ENCODE assay signal across 1 cellular context in the genomic region with DNA sequence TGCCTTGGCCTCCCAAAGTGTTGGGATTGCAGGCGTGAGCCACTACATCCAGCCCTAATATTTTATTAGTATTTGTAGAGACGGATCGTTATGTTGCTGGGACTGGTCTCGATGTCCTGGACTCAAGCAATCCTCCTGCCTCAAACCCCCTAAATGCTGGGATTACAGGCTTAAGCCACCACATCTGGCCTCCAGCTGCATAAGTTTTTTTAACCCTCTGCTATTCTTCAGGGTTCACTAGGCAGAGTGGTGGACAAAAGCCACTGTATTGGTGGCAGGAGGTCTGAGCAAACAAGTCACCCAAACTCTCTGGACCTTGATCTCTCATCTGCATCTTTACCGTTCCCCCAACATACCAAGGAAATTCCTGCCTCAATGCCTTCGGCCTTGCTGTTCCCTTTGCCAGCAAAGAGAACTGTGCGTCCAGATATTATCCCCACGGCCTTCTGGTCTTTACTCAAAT.
TF ChIP-seq lines count a peak whose summit lies in the region.

No MANE protein-coding gene starts in this region.

TF ChIP-seq in A549, 52 proteins besides CTCF, POLR2A, EP300 and RAD21 (continued from another document):
- TF ChIP-seq HOXB13 (CRISPR knock-in tag; IDR thresholded peaks at IDR 0.05; ENCODE audit: low read depth) (no peak), ZFP36 (IDR thresholded peaks at IDR 0.05; ENCODE audit: borderline replicate concordance, partially characterized antibody) (no peak), RARB (CRISPR knock-in tag; IDR thresholded peaks at IDR 0.05) (no peak), ZC3H11A (IDR thresholded peaks at IDR 0.05) (no peak)
- TF ChIP-seq, protein P1, sequence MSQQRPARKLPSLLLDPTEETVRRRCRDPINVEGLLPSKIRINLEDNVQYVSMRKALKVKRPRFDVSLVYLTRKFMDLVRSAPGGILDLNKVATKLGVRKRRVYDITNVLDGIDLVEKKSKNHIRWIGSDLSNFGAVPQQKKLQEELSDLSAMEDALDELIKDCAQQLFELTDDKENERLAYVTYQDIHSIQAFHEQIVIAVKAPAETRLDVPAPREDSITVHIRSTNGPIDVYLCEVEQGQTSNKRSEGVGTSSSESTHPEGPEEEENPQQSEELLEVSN (IDR thresholded peaks at IDR 0.05; ENCODE audit: borderline replicate concordance, low read depth) = no peak
TF ChIP-seq in A549: peak in this region for 0.
